In the genomic region with DNA sequence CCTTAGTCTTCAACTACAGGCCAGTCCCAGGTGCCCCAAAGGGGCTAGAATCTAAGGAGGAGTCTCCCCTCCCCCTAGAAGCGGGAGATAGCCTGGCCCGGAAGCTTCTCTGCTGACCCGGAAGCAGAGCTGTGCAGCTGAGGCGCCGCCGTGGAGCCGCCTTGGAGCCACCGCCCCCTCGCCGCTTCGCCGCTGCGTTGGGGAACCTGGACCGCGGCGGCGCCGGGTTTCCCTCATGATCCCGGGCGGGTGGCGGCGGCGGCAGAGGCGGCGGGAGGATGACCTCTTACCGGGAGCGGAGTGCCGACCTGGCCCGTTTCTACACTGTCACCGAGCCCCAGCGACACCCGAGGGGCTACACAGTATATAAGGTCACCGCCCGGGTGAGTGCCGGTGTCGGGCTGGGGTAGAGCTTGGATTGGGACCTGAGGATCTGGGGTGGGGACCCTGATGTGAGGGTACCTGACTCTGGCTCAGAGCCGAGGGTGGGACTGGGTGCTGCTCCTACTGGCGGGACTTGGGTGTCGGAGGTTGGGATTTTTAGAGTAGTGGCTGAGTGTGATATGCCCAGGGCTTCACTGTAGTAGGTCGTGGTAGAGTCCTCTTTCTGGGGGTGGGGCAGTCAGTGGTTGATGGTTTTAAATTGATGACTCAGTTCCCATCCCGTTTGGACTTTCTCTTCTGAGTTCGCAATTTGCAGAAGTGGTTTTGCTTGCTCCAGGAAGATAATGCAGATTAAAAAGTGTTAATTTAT, we compare ENCODE assay signal across 7 cellular contexts.
DNase-seq lines count a peak whose midpoint lies in the region; ATAC-seq, FAIRE-seq and TF ChIP-seq lines count a peak whose summit lies in the region.

A gene with protein sequence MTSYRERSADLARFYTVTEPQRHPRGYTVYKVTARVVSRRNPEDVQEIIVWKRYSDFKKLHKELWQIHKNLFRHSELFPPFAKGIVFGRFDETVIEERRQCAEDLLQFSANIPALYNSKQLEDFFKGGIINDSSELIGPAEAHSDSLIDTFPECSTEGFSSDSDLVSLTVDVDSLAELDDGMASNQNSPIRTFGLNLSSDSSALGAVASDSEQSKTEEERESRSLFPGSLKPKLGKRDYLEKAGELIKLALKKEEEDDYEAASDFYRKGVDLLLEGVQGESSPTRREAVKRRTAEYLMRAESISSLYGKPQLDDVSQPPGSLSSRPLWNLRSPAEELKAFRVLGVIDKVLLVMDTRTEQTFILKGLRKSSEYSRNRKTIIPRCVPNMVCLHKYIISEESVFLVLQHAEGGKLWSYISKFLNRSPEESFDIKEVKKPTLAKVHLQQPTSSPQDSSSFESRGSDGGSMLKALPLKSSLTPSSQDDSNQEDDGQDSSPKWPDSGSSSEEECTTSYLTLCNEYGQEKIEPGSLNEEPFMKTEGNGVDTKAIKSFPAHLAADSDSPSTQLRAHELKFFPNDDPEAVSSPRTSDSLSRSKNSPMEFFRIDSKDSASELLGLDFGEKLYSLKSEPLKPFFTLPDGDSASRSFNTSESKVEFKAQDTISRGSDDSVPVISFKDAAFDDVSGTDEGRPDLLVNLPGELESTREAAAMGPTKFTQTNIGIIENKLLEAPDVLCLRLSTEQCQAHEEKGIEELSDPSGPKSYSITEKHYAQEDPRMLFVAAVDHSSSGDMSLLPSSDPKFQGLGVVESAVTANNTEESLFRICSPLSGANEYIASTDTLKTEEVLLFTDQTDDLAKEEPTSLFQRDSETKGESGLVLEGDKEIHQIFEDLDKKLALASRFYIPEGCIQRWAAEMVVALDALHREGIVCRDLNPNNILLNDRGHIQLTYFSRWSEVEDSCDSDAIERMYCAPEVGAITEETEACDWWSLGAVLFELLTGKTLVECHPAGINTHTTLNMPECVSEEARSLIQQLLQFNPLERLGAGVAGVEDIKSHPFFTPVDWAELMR (plus strand): TSS at position 115 of the 754 bp plus-strand sequence. CDS start 164 bp downstream, at position 279.

- ATAC-seq in HG02943 (IDR thresholded peaks at IDR 0.05; ENCODE audit: low read depth, unreplicated experiment): peak; percentile 98

- H3K4me3 ChIP-seq in astrocyte of the cerebellum (ENCODE audit: low read depth, low read length) (peak within 1 kb of the TSS; percentile 97), retinal pigment epithelial cell (ENCODE audit: low read length) (peak within 1 kb of the TSS; percentile 97)

- in situ Hi-C loops in astrocyte of the cerebellum (cut with HindIII; ENCODE audit: low sequenced_read_pairs): no loop called here

- peak; percentile 82 for DNase-seq in GM18507 (ENCODE audit: extremely low spot score, insufficient read length, low read depth)
- peak; percentile 79 to 80 for DNase-seq in NCI-H1930 (lab: John Stamatoyannopoulos, UW)
- DNase-seq in T-helper 22 cell (ENCODE audit: low read depth): peak; percentile 66
- DNase-seq in astrocyte of the cerebellum (ENCODE audit: low read depth): peak; percentile 38
- peak; percentile 60 to 70 for DNase-seq in hippocampal formation (lab: John Stamatoyannopoulos, UW)
- DNase-seq in retinal pigment epithelial cell (ENCODE audit: low read depth): peak; percentile 27

- TF ChIP-seq CTCF in astrocyte of the cerebellum (IDR thresholded peaks at IDR 0.05; ENCODE audit: low read depth, low read length, missing control alignments): peak; percentile 15
- peak; percentile 22 for TF ChIP-seq CTCF in retinal pigment epithelial cell (conservative IDR thresholded peaks at IDR 0.05; ENCODE audit: low read depth, low read length)

- FAIRE-seq in GM18507 (lab: Jason Lieb, UNC): peak; percentile 90

Comparison
In these comparisons a context has a peak if more than half of its experiments do, and no peak if none do; other contexts are left out.
1. Peak in every context shown above with its lines: DNase-seq, ATAC-seq and H3K4me3 ChIP-seq.
2. DNase-seq: peak in every context shown above with its lines; median percentile 82 in GM18507; 80 in NCI-H1930; 66 in T-helper 22 cell; 65 in hippocampal formation; 38 in astrocyte of the cerebellum; 27 in retinal pigment epithelial cell.